Comparison of ENCODE assay signal across 12 cellular contexts in genomic region chr7:94129443-94130140, GRCh38.
DNase-seq lines count a peak whose midpoint lies in the region; ATAC-seq, FAIRE-seq and TF ChIP-seq lines count a peak whose summit lies in the region.
"Had no signal": no experiment of that assay in that cellular context is flagged by ENCODE, and none has a peak within 500 bp of the region (broad histone marks: within the 10 kb centered on the region; RNA-seq: fewer than 3 reads in every experiment).

No MANE protein-coding gene starts in this region.

- FAIRE-seq in urothelium cell line (lab: Jason Lieb, UNC) = peak; percentile 44
- no peak for FAIRE-seq in frontal cortex (lab: Jason Lieb, UNC)

- no peaks in the 10 kb centered on the region for H3K4me1 ChIP-seq in right atrium auricular region
- peaks cover 10 to 18% of the 10 kb centered on the region in 2 donors for H3K4me1 ChIP-seq in adrenal gland (replicated peaks in 1 of 2)
- H3K4me1 ChIP-seq: BE2C had no signal

- no peak overlapping the region for H3K4me3 ChIP-seq in right atrium auricular region
- no peak overlapping the region for H3K4me3 ChIP-seq in adrenal gland

- H3K27ac ChIP-seq in right atrium auricular region (no peak overlapping the region), adrenal gland (peak overlapping the region in 3 of 5 donors; percentile 42 to 80 (median 67))

- H3K9me3 ChIP-seq in right atrium auricular region (no peaks in the 10 kb centered on the region), adrenal gland (replicated peaks in 1 of 3) (no peaks in the 10 kb centered on the region)
- H3K9me3 ChIP-seq: BE2C had no signal

- no peak for TF ChIP-seq POLR2A in adrenal gland (IDR thresholded peaks at IDR 0.05)

- H3K27me3 ChIP-seq in right atrium auricular region (no peaks in the 10 kb centered on the region), adrenal gland (no peaks in the 10 kb centered on the region)
- H3K27me3 ChIP-seq: BE2C had no signal

- WGBS in adrenal gland, 4 donors = 8 to 27% (median 20%) methylated on average over 1 of the region's 1 CpG

- ATAC-seq in Right ventricle myocardium superior (ENCODE audit: poor library complexity) = peak; percentile 79

- intact Hi-C loops in Right ventricle myocardium superior (cut with DNase I) (no loop called here), adrenal gland (cut with DNase I) (no loop called here)

- H3K36me3 ChIP-seq in right atrium auricular region = no peaks in the 10 kb centered on the region
- H3K36me3 ChIP-seq in adrenal gland (replicated peaks in 1 of 2) = no peaks in the 10 kb centered on the region
- H3K36me3 ChIP-seq: BE2C had no signal

- TF ChIP-seq CTCF in right atrium auricular region (IDR thresholded peaks at IDR 0.05) (no peak), adrenal gland (IDR thresholded peaks at IDR 0.05) (no peak)

- DNase-seq in Right ventricle myocardium superior (no peak), right atrium auricular region (ENCODE audit: low spot score) (no peak), adrenal gland (peak in 3 of 7 donors; percentile 8 to 33 (median 9)), glomerular endothelial cell (ENCODE audit: extremely low read depth, low read depth, low spot score) (peak; percentile 25), urothelium cell line (ENCODE audit: low spot score) (peak; percentile 30), NCI-H1105 treated with DMSO at 0.1 percent for 48 hours (lab: John Stamatoyannopoulos, UW) (no peak), frontal cortex (ENCODE audit: low spot score in 2 of 2) (no peak), NCI-H345 treated with DMSO at 0.1 percent for 48 hours (lab: John Stamatoyannopoulos, UW; ENCODE audit: unreplicated experiment) (no peak)
- DNase-seq: activated CD4-positive, alpha-beta T cell treated with anti-CD3 and anti-CD28 coated beads, Interleukin-2, amount 50 U/mL, for 4 hours; activated naive CD8-positive, alpha-beta T cell treated with anti-CD3 and anti-CD28 coated beads for 36 hours; BE2C; NCI-H2107 had no signal

Comparison
In these comparisons a context has a peak if more than half of its experiments do, and no peak if none do; other contexts are left out.
1. DNase-seq: peak in glomerular endothelial cell (single experiment) and urothelium cell line (single experiment); none in Right ventricle myocardium superior (single experiment), right atrium auricular region (single experiment), NCI-H1105 treated with DMSO at 0.1 percent for 48 hours (single experiment), frontal cortex (0 of 2) and NCI-H345 treated with DMSO at 0.1 percent for 48 hours (single experiment).
2. H3K27ac ChIP-seq: peak in adrenal gland (3 of 5); none in right atrium auricular region (0 of 2).